14 cellular contexts compared by ENCODE assay signal in the genomic region with DNA sequence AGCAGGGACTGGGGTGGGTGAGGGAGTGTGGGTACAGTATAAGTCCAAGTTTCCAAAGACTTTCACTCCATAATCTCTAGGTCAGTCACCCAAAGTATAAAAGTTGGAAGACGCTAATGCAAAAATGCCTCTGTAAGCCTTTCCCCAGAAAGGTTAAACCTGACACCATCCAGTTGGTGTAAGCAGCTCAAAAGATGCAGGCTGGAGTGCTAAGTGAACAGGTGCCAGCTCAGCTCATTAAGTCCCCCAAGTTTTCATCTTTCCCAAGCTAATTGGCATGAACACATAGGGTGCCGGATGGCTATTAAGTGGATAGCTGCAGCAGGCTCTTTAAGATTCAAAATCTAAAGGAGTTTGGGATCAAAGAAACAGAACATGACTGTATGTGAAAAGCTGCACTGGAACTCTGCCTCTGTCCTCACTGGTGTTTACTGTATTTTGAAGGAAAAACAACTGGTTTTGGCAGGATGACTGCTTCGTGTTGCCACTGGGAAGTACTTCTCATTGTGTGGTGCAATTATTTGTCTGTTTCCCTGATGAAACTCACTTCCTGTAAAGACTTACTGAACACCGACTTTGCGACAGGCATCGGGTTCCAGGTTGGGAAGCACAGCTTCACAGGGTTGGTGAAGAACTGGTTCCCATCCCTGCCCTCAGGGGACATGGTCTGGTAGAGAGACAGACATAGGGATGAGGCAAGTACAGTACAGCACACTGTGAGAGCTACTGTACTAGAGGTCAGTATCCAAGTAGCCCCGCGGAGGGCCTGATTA.
DNase-seq lines count a peak whose midpoint lies in the region; ATAC-seq, FAIRE-seq and TF ChIP-seq lines count a peak whose summit lies in the region.
"Had no signal": no experiment of that assay in that cellular context is flagged by ENCODE, and none has a peak within 500 bp of the region (broad histone marks: within the 10 kb centered on the region; RNA-seq: fewer than 3 reads in every experiment).

No MANE protein-coding gene starts in this region.

- ATAC-seq in HepG2 = no peak
- ATAC-seq in left lobe of liver = peak; percentile 80
- ATAC-seq: A549 had no signal

- no peak overlapping the region for H3K4me2 ChIP-seq in HepG2 (ENCODE audit: low read depth, low read length)
- H3K4me2 ChIP-seq: A549 had no signal

- H3K4me1 ChIP-seq in liver (ENCODE audit: control insufficient read depth in 4 of 4, insufficient read depth in 4 of 4, low read length in 3 of 4) (peaks cover 6 to 15% (median 8%) of the 10 kb centered on the region in 4 donors), HepG2 (ENCODE audit: insufficient read depth, low read length) (no peaks in the 10 kb centered on the region), SJCRH30 (peaks cover 25% of the 10 kb centered on the region)
- H3K4me1 ChIP-seq: A549 had no signal

- H2AFZ ChIP-seq in HepG2 (ENCODE audit: low read length) = no peak overlapping the region

- no peaks in the 10 kb centered on the region for H4K20me1 ChIP-seq in HepG2 (ENCODE audit: insufficient read depth, low read length)

- H3K9ac ChIP-seq in liver (ENCODE audit: low read depth in 1 of 2, low read length in 2 of 2) = no peak overlapping the region
- H3K9ac ChIP-seq in HepG2 (ENCODE audit: insufficient read depth, low read depth, low read length) = no peak overlapping the region

- no peaks in the 10 kb centered on the region for H3K79me2 ChIP-seq in HepG2 (ENCODE audit: insufficient read depth, low read length)

- POLR2A ChIA-PET in HepG2 (lab: Yijun Ruan, JAX) = no interaction called here

- no peak for TF ChIP-seq CTCF in liver (IDR thresholded peaks at IDR 0.05; ENCODE audit: low read depth, low read length, missing input control)
- no peak for TF ChIP-seq CTCF in HepG2 (CRISPR knock-in tag; IDR thresholded peaks at IDR 0.05)

- TF ChIP-seq EP300 in HepG2 (IDR thresholded peaks at IDR 0.05; ENCODE audit: low read depth in 2 of 2, low read length in 2 of 2) = no peak
- no peak for TF ChIP-seq EP300 in HepG2 (CRISPR knock-in tag; IDR thresholded peaks at IDR 0.05; ENCODE audit: borderline replicate concordance)

- no TSS peak for BruUV-seq in HepG2 (replicated peaks; lab: Mats Ljungman, UMichigan)

- no peak for FAIRE-seq in HepG2 (lab: Jason Lieb, UNC)
- FAIRE-seq: A549, G401.6, GM12891, GM19239 had no signal

- H3K27ac ChIP-seq in liver (ENCODE audit: low read depth in 1 of 2, low read length in 2 of 2) (peak overlapping the region; percentile 78 to 91), HepG2 (ENCODE audit: extremely low read length, insufficient read depth, low read length) (no peak overlapping the region), SJCRH30 (peak overlapping the region; percentile 51)
- H3K27ac ChIP-seq: A549 had no signal

- H3K4me3 ChIP-seq in liver (ENCODE audit: low read depth in 1 of 3, low read length in 3 of 3) = peak overlapping the region in 2 of 3 donors; percentile 29 to 32
- H3K4me3 ChIP-seq in HepG2 (replicated peaks in 1 of 3; ENCODE audit: insufficient read depth in 1 of 3, low read depth in 2 of 3, low read length in 3 of 3) = no peak overlapping the region
- no peak overlapping the region for H3K4me3 ChIP-seq in SJCRH30
- H3K4me3 ChIP-seq: A549 had no signal

- no peak for DNase-seq in HepG2 (ENCODE audit: low spot score)
- DNase-seq in SJCRH30 = peak; percentile 60 to 86
- peak; percentile 46 for DNase-seq in left lobe of liver (ENCODE audit: low spot score)
- DNase-seq in activated CD4-positive, alpha-beta T cell treated with anti-CD3 and anti-CD28 coated beads for 1 hour = no peak
- no peak for DNase-seq in NOMO-1 treated with dmso at 0.1 percent for 144 hours (lab: John Stamatoyannopoulos, UW; ENCODE audit: unreplicated experiment)
- DNase-seq in NCI-H1092 (lab: John Stamatoyannopoulos, UW) = no peak
- DNase-seq: DMS79, NCI-H526, SHP77 treated with DMSO at 0.1 percent for 48 hours had no signal

- H3K36me3 ChIP-seq in liver (ENCODE audit: control insufficient read depth in 4 of 4, insufficient read depth in 3 of 4, low read depth in 1 of 4, low read length in 3 of 4) (no peaks in the 10 kb centered on the region), HepG2 (replicated peaks in 1 of 2; ENCODE audit: control insufficient read depth in 1 of 2, insufficient read depth in 2 of 2, low read length in 2 of 2) (no peaks in the 10 kb centered on the region), SJCRH30 (no peaks in the 10 kb centered on the region)

- H3K9me3 ChIP-seq in liver (ENCODE audit: control insufficient read depth in 4 of 4, low read length in 3 of 4) (no peaks in the 10 kb centered on the region), HepG2 (ENCODE audit: low read length) (no peaks in the 10 kb centered on the region), SJCRH30 (replicated peaks) (no peaks in the 10 kb centered on the region)
- H3K9me3 ChIP-seq: A549 had no signal

- H3K27me3 ChIP-seq in liver (ENCODE audit: control insufficient read depth in 4 of 4, insufficient read depth in 4 of 4, low read length in 3 of 4) (no peaks in the 10 kb centered on the region), HepG2 (ENCODE audit: control insufficient read depth in 1 of 2, insufficient read depth in 2 of 2, low read length in 2 of 2) (no peaks in the 10 kb centered on the region), SJCRH30 (no peaks in the 10 kb centered on the region)

- TF ChIP-seq POLR2A in HepG2 (IDR thresholded peaks at IDR 0.05; ENCODE audit: insufficient read depth in 1 of 2, low read depth in 2 of 2, low read length in 2 of 2) = no peak

- CTCF ChIA-PET in HepG2 (lab: Yijun Ruan, JAX; ENCODE audit: low intra/inter-chr PET ratio, low total read pairs) = no interaction called here

- intact Hi-C loops in HepG2 (cut with micrococcal nuclease; ENCODE audit: unreplicated experiment) = no loop called here

- TF ChIP-seq RAD21 in liver (IDR thresholded peaks at IDR 0.05) (peak; percentile 50 to 64), HepG2 (CRISPR knock-in tag; IDR thresholded peaks at IDR 0.05) (no peak)

- 43% methylated on average over 8 of the region's 8 CpGs for WGBS in liver
- 90% methylated on average over 6 of the region's 8 CpGs for WGBS in HepG2 (ENCODE audit: low lambda C conversion rate)

- in situ Hi-C loops in HepG2 (cut with HindIII; ENCODE audit: extremely low pct_ligation_motif_present, low pct_unique_long_range_greater_than_20kb) = no loop called here

TF ChIP-seq in liver, 16 proteins besides CTCF, POLR2A, EP300 and RAD21 (continues in another document):
- TF ChIP-seq, protein P1, sequence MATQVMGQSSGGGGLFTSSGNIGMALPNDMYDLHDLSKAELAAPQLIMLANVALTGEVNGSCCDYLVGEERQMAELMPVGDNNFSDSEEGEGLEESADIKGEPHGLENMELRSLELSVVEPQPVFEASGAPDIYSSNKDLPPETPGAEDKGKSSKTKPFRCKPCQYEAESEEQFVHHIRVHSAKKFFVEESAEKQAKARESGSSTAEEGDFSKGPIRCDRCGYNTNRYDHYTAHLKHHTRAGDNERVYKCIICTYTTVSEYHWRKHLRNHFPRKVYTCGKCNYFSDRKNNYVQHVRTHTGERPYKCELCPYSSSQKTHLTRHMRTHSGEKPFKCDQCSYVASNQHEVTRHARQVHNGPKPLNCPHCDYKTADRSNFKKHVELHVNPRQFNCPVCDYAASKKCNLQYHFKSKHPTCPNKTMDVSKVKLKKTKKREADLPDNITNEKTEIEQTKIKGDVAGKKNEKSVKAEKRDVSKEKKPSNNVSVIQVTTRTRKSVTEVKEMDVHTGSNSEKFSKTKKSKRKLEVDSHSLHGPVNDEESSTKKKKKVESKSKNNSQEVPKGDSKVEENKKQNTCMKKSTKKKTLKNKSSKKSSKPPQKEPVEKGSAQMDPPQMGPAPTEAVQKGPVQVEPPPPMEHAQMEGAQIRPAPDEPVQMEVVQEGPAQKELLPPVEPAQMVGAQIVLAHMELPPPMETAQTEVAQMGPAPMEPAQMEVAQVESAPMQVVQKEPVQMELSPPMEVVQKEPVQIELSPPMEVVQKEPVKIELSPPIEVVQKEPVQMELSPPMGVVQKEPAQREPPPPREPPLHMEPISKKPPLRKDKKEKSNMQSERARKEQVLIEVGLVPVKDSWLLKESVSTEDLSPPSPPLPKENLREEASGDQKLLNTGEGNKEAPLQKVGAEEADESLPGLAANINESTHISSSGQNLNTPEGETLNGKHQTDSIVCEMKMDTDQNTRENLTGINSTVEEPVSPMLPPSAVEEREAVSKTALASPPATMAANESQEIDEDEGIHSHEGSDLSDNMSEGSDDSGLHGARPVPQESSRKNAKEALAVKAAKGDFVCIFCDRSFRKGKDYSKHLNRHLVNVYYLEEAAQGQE (IDR thresholded peaks at IDR 0.05) = peak; percentile 62
- peak; percentile 46 for TF ChIP-seq FOXA1 (IDR thresholded peaks at IDR 0.05)
- peak; percentile 57 for TF ChIP-seq SP1 (IDR thresholded peaks at IDR 0.05)
- TF ChIP-seq TAF1 (conservative IDR thresholded peaks at IDR 0.05) = no peak

TF ChIP-seq in HepG2, 621 proteins besides CTCF, POLR2A, EP300 and RAD21 (continues in another document):
- TF ChIP-seq ZNF879 (CRISPR knock-in tag; IDR thresholded peaks at IDR 0.05) (no peak), ETV5 (CRISPR knock-in tag; IDR thresholded peaks at IDR 0.05; ENCODE audit: borderline replicate concordance) (no peak), KDM3A (CRISPR knock-in tag; IDR thresholded peaks at IDR 0.05; ENCODE audit: low read depth) (no peak), ATF7-NPFF (CRISPR knock-in tag; IDR thresholded peaks at IDR 0.05; ENCODE audit: low read depth) (no peak), KLF9 (CRISPR knock-in tag; IDR thresholded peaks at IDR 0.05; ENCODE audit: low read depth) (no peak), ZNF562 (CRISPR knock-in tag; IDR thresholded peaks at IDR 0.05; ENCODE audit: borderline replicate concordance) (no peak), BHLHE40 (IDR thresholded peaks at IDR 0.05; ENCODE audit: low read length) (no peak), MED1 (CRISPR knock-in tag; IDR thresholded peaks at IDR 0.05) (no peak), ZNF841 (CRISPR knock-in tag; IDR thresholded peaks at IDR 0.05; ENCODE audit: borderline replicate concordance) (no peak), ZNF326 (CRISPR knock-in tag; IDR thresholded peaks at IDR 0.05; ENCODE audit: borderline replicate concordance) (no peak), SMC3 (IDR thresholded peaks at IDR 0.05; ENCODE audit: low read length) (no peak), ZNF572 (CRISPR knock-in tag; IDR thresholded peaks at IDR 0.05) (no peak)

Comparison
In these comparisons a context has a peak if more than half of its experiments do, and no peak if none do; other contexts are left out.
1. H3K4me3 ChIP-seq: peak in liver (2 of 3); none in HepG2 (0 of 3) and SJCRH30 (single experiment).
2. DNase-seq: peak in SJCRH30 (2 of 2) and left lobe of liver (single experiment); none in HepG2 (single experiment), activated CD4-positive, alpha-beta T cell treated with anti-CD3 and anti-CD28 coated beads for 1 hour (single experiment), NOMO-1 treated with dmso at 0.1 percent for 144 hours (single experiment) and NCI-H1092 (single experiment).